24 cellular contexts compared by ENCODE assay signal in genomic region chr2:16899958-16900357, GRCh38.
DNase-seq lines count a peak whose midpoint lies in the region; ATAC-seq and TF ChIP-seq lines count a peak whose summit lies in the region.
"Had no signal": no experiment of that assay in that cellular context is flagged by ENCODE, and none has a peak within 500 bp of the region (broad histone marks: within the 10 kb centered on the region; RNA-seq: fewer than 3 reads in every experiment).

No MANE protein-coding gene starts in this region.

- no peak for TF ChIP-seq POLR2A in body of pancreas (IDR thresholded peaks at IDR 0.05)

- no peaks in the 10 kb centered on the region for H3K79me2 ChIP-seq in Loucy (ENCODE audit: insufficient read depth, low read length)

- WGBS in body of pancreas, 2 donors, result 45 to 47% methylated on average over 2 of the region's 2 CpGs

- H3K36me3 ChIP-seq in Loucy (ENCODE audit: insufficient read depth, low read length) (no peaks in the 10 kb centered on the region), body of pancreas (replicated peaks in 1 of 2; ENCODE audit: insufficient read depth in 1 of 2, low read depth in 2 of 2) (no peaks in the 10 kb centered on the region)
- H3K36me3 ChIP-seq: ascending aorta, HAP-1, heart left ventricle, transverse colon had no signal

- peak overlapping the region; percentile 67; the same call in 1 of the 2 replicates for H2AFZ ChIP-seq in Loucy (ENCODE audit: low read length)
- H2AFZ ChIP-seq: PC-9 had no signal

- no peak overlapping the region for H3K27ac ChIP-seq in body of pancreas
- H3K27ac ChIP-seq: ascending aorta, heart left ventricle, PC-9, transverse colon had no signal

- H4K20me1 ChIP-seq in Loucy (ENCODE audit: insufficient read depth, low read length, poor library complexity, severe bottlenecking), result no peaks in the 10 kb centered on the region

- TF ChIP-seq CTCF in Loucy (conservative IDR thresholded peaks at IDR 0.05; ENCODE audit: low read length) (no peak), body of pancreas (IDR thresholded peaks at IDR 0.05) (no peak)

- H3K9me3 ChIP-seq in Loucy (ENCODE audit: insufficient read depth, low read depth, low read length), result no peaks in the 10 kb centered on the region
- H3K9me3 ChIP-seq in body of pancreas, result no peaks in the 10 kb centered on the region
- H3K9me3 ChIP-seq: ascending aorta, HAP-1, heart left ventricle, transverse colon had no signal

- H3K4me3 ChIP-seq in Loucy (ENCODE audit: low read length, poor library complexity, severe bottlenecking), result no peak overlapping the region
- no peak overlapping the region for H3K4me3 ChIP-seq in body of pancreas
- H3K4me3 ChIP-seq: ascending aorta, HAP-1, heart left ventricle, PC-9, smooth muscle cell, transverse colon had no signal

- H3K4me2 ChIP-seq in Loucy (ENCODE audit: low read depth, low read length, poor library complexity, severe bottlenecking), result no peak overlapping the region
- H3K4me2 ChIP-seq: PC-9, smooth muscle cell had no signal

- DNase-seq in body of pancreas (no peak), NCI-H2029 treated with DMSO at 0.1 percent for 48 hours (lab: John Stamatoyannopoulos, UW) (no peak)
- DNase-seq in stimulated activated naive CD4-positive, alpha-beta T cell treated with Interleukin-2 at 50 U/mL for 16 hours (lab: John Stamatoyannopoulos, UW), result no peak
- no peak for DNase-seq in activated CD4-positive, CD25-positive, alpha-beta regulatory T cell (lab: John Stamatoyannopoulos, UW)
- DNase-seq: activated CD4-positive, alpha-beta T cell treated with anti-CD3 and anti-CD28 coated beads for 4 hours; activated T-cell treated with anti-CD3 and anti-CD28 coated beads for 4 hours; C1 segment of cervical spinal cord; COR-L47; cortex of kidney; effector memory CD8-positive, alpha-beta T cell; heart left ventricle; left cardiac atrium; NCI-H510A treated with DMSO at 0.1 percent for 48 hours; NK-92 treated with Interleukin-12 subunit alpha and Interleukin-12 subunit beta, amount 100 ng/mL, for 24 hours; Right ventricle myocardium superior; stimulated activated CD4-positive, alpha-beta T cell treated with anti-CD3 and anti-CD28 coated beads, Interleukin-1b, Interleukin-23, amount 100 ng/mL, for 48 hours; transverse colon had no signal

- no peaks in the 10 kb centered on the region for H3F3A ChIP-seq in Loucy (ENCODE audit: low read depth)

- ATAC-seq in GM21360 (IDR thresholded peaks at IDR 0.05; ENCODE audit: unreplicated experiment) (peak; percentile 11), HG02938 (IDR thresholded peaks at IDR 0.05; ENCODE audit: unreplicated experiment) (peak; percentile 11), body of pancreas (no peak)
- ATAC-seq: effector memory CD8-positive, alpha-beta T cell; heart left ventricle; left cardiac atrium had no signal

- intact Hi-C loops in body of pancreas (cut with DNase I), result no loop called here

- H3K4me1 ChIP-seq in Loucy (ENCODE audit: insufficient read depth, low read length, poor library complexity, severe bottlenecking) (no peaks in the 10 kb centered on the region), body of pancreas (no peaks in the 10 kb centered on the region)
- H3K4me1 ChIP-seq: ascending aorta, HAP-1, heart left ventricle, transverse colon had no signal

- H3K27me3 ChIP-seq in Loucy (ENCODE audit: insufficient read depth, low read length, poor library complexity, severe bottlenecking), result no peaks in the 10 kb centered on the region
- H3K27me3 ChIP-seq in body of pancreas, result no peaks in the 10 kb centered on the region
- H3K27me3 ChIP-seq: ascending aorta, heart left ventricle, transverse colon had no signal

- no peaks in the 10 kb centered on the region for H3K9me2 ChIP-seq in Loucy (replicated peaks; ENCODE audit: low read depth, low read length)

- H3K9ac ChIP-seq in Loucy (ENCODE audit: low read depth, low read length, poor library complexity, severe bottlenecking), result no peak overlapping the region
